15 cellular contexts compared by ENCODE assay signal in the genomic region with DNA sequence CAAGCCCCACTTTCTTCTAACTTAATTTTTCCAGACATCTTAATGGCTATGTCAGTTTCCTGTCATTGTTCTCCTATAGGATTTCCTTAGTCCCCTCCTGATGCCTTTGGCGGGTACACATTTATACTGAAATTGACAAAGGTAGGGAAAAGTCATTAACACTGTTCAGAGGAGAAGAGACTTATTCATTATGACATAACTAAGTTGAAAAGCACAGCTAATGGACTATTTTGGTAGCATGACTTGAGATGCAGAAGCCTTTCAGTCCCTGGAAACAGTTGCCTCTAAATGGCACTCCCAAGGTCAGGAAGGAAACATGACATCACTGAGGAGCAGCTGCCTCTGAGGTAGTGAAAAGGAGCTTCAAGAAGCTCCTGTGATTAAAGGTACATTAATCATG.
DNase-seq lines count a peak whose midpoint lies in the region; ATAC-seq and TF ChIP-seq lines count a peak whose summit lies in the region.
"Had no signal": no experiment of that assay in that cellular context is flagged by ENCODE, and none has a peak within 500 bp of the region (broad histone marks: within the 10 kb centered on the region; RNA-seq: fewer than 3 reads in every experiment).

No MANE protein-coding gene starts in this region.

- peak; percentile 91 to 98 (median 94) for ATAC-seq in psoas muscle
- ATAC-seq in GM21390 (IDR thresholded peaks at IDR 0.05; ENCODE audit: unreplicated experiment), result no peak
- ATAC-seq: activated CD8-positive, alpha-beta T cell treated with anti-CD3 and anti-CD28 coated beads for 36 hours; pancreas; stimulated activated naive CD8-positive, alpha-beta T cell treated with anti-CD3 and anti-CD28 coated beads, Interleukin-15, Interleukin-2, amounts not matched to agents 100 U/mL and 50 U/mL, for 24 hours had no signal

- no peaks in the 10 kb centered on the region for H3K36me3 ChIP-seq in psoas muscle (ENCODE audit: insufficient read depth in 1 of 2, low read depth in 1 of 2)
- H3K36me3 ChIP-seq: pancreas had no signal

- no peaks in the 10 kb centered on the region for H3K9me3 ChIP-seq in psoas muscle
- H3K9me3 ChIP-seq: pancreas had no signal

- H3K27ac ChIP-seq in psoas muscle, result peak overlapping the region; percentile 76
- H3K27ac ChIP-seq: C4-2B, pancreas had no signal

- no peaks in the 10 kb centered on the region for H3K27me3 ChIP-seq in psoas muscle (ENCODE audit: insufficient read depth in 3 of 3, low read length in 2 of 3)
- H3K27me3 ChIP-seq: pancreas had no signal

- H3K4me1 ChIP-seq in psoas muscle, result peaks cover 19% of the 10 kb centered on the region
- H3K4me1 ChIP-seq: pancreas had no signal

- H3K4me3 ChIP-seq in psoas muscle, result no peak overlapping the region
- H3K4me3 ChIP-seq: pancreas had no signal

- TF ChIP-seq CTCF in psoas muscle (IDR thresholded peaks at IDR 0.05), result no peak

- 67 to 82% (median 75%) methylated on average over 1 of the region's 1 CpG for WGBS in psoas muscle, 3 donors

- DNase-seq in HCEC 1CT (peak; percentile 34), SK-N-DZ (ENCODE audit: low spot score) (peak; percentile 6), glomerular endothelial cell (ENCODE audit: extremely low read depth, low read depth, low spot score) (peak; percentile 96), psoas muscle (no peak), OCI-M2 (lab: John Stamatoyannopoulos, UW; ENCODE audit: unreplicated experiment) (no peak), NCI-H1105 (lab: John Stamatoyannopoulos, UW) (no peak), COLO829 (ENCODE audit: low spot score) (no peak)
- DNase-seq: activated CD8-positive, alpha-beta T cell treated with anti-CD3 and anti-CD28 coated beads for 36 hours; DND-41; NCI-H1417 treated with DMSO at 0.1 percent for 48 hours; pancreas; stimulated activated CD4-positive, alpha-beta T cell treated with anti-CD3 and anti-CD28 coated beads, Interleukin-12 subunit alpha, Interleukin-12 subunit beta, amount 100 ng/mL, for 4 hours; stimulated activated naive CD8-positive, alpha-beta T cell treated with anti-CD3 and anti-CD28 coated beads, Interleukin-15, Interleukin-2, amounts not matched to agents 100 U/mL and 50 U/mL, for 24 hours had no signal

- intact Hi-C loops in psoas muscle (cut with DNase I), result loop anchor here (2.0 to 10.0 kb wide), 2 partner anchors 47 to 97 kb away; no protein-coding TSS in a partner anchor

Comparison
In these comparisons a context has a peak if more than half of its experiments do, and no peak if none do; other contexts are left out.
1. DNase-seq: peak in HCEC 1CT (single experiment), SK-N-DZ (single experiment) and glomerular endothelial cell (single experiment); none in psoas muscle (0 of 2), OCI-M2 (single experiment), NCI-H1105 (single experiment) and COLO829 (single experiment).